ENCODE assay signal across 11 cellular contexts in genomic region chr9:114250235-114250568, GRCh38.
A peak's percentile ranks its signal among the peaks of the same experiment; 100 is the strongest.
DNase-seq lines count a peak whose midpoint lies in the region; ATAC-seq and TF ChIP-seq lines count a peak whose summit lies in the region.
"Had no signal": no experiment of that assay in that cellular context is flagged by ENCODE, and none has a peak within 500 bp of the region (broad histone marks: within the 10 kb centered on the region; RNA-seq: fewer than 3 reads in every experiment).

No MANE protein-coding gene starts in this region.

- intact Hi-C loops in left cardiac atrium (cut with DNase I): loop anchor here in 1 of 2 donors (10.0 kb wide), 1 partner anchor 95 kb away; the partner anchor contains the start of gene COL27A1
- intact Hi-C loops in sciatic nerve (cut with DNase I): no loop called here

- DNase-seq in Daoy (ENCODE audit: low read depth) (peak; percentile 21), WTC11 (ENCODE audit: low spot score) (no peak), left cardiac atrium (peak; percentile 82), sciatic nerve (ENCODE audit: low spot score) (peak; percentile 81), NK-92 (lab: John Stamatoyannopoulos, UW; ENCODE audit: unreplicated experiment) (no peak), NCI-H226 (no peak), OCI-M2 (lab: John Stamatoyannopoulos, UW; ENCODE audit: unreplicated experiment) (no peak)
- DNase-seq: mammary epithelial cell had no signal

- no peaks in the 10 kb centered on the region for H3K27me3 Mint-ChIP-seq in WTC11 (ENCODE audit: low read depth)
- H3K27me3 Mint-ChIP-seq: activated naive CD8-positive, alpha-beta T cell had no signal

- no peak for ATAC-seq in WTC11
- ATAC-seq in left cardiac atrium: peak; percentile 93 to 95
- peak; percentile 79 for ATAC-seq in sciatic nerve
- no peak for ATAC-seq in GM19351 (IDR thresholded peaks at IDR 0.05; ENCODE audit: unreplicated experiment)
- ATAC-seq: K562 had no signal

- TF ChIP-seq CTCF in WTC11 (IDR thresholded peaks at IDR 0.05): no peak

- H3K9me3 Mint-ChIP-seq in WTC11: no peaks in the 10 kb centered on the region

- 0 out of 2 replicates have a peak, but pooled peaks cover 3% of the 10 kb centered on the region for H3K36me3 Mint-ChIP-seq in WTC11
- H3K36me3 Mint-ChIP-seq: activated naive CD8-positive, alpha-beta T cell had no signal

- H3K4me3 Mint-ChIP-seq in WTC11: no peak overlapping the region
- H3K4me3 Mint-ChIP-seq: activated naive CD8-positive, alpha-beta T cell had no signal

- POLR2A ChIA-PET in WTC11 (lab: Charles Lee): no interaction called here

- H3K4me1 Mint-ChIP-seq in WTC11: peaks cover 9% of the 10 kb centered on the region

- CTCF ChIA-PET in WTC11 (lab: Charles Lee): interaction anchor here (0.6 to 1.3 kb wide), 4 partner anchors 41 to 168 kb away, joined by 3 to 7 read pairs (median 6); no protein-coding TSS in a partner anchor

- H3K27ac Mint-ChIP-seq in WTC11: peak overlapping the region; percentile 50; the same call in 1 of the 2 replicates
- H3K27ac Mint-ChIP-seq: activated naive CD8-positive, alpha-beta T cell had no signal

TF ChIP-seq in WTC11, 78 proteins besides CTCF, POLR2A, EP300 and RAD21:
- TF ChIP-seq FOXK1 (CRISPR knock-in tag; IDR thresholded peaks at IDR 0.05) (no peak), MYBL2 (CRISPR knock-in tag; IDR thresholded peaks at IDR 0.05) (no peak), NR1H2 (CRISPR knock-in tag; IDR thresholded peaks at IDR 0.05) (no peak), TEAD4 (CRISPR knock-in tag; IDR thresholded peaks at IDR 0.05) (no peak), TEAD1 (CRISPR knock-in tag; IDR thresholded peaks at IDR 0.05) (no peak), FOXP1 (CRISPR knock-in tag; IDR thresholded peaks at IDR 0.05; ENCODE audit: borderline replicate concordance) (no peak), MAX (CRISPR knock-in tag; IDR thresholded peaks at IDR 0.05) (no peak), GTF2I (CRISPR knock-in tag; conservative IDR thresholded peaks at IDR 0.05) (no peak), ZMAT4 (CRISPR knock-in tag; IDR thresholded peaks at IDR 0.05) (no peak)

Comparison
In these comparisons a context has a peak if more than half of its experiments do, and no peak if none do; other contexts are left out.
1. DNase-seq: peak in Daoy (single experiment), left cardiac atrium (single experiment) and sciatic nerve (single experiment); none in WTC11 (single experiment), NK-92 (single experiment), NCI-H226 (single experiment) and OCI-M2 (single experiment).
2. ATAC-seq: peak in left cardiac atrium (2 of 2) and sciatic nerve (single experiment); none in WTC11 (single experiment) and GM19351 (single experiment).